In the genomic region with DNA sequence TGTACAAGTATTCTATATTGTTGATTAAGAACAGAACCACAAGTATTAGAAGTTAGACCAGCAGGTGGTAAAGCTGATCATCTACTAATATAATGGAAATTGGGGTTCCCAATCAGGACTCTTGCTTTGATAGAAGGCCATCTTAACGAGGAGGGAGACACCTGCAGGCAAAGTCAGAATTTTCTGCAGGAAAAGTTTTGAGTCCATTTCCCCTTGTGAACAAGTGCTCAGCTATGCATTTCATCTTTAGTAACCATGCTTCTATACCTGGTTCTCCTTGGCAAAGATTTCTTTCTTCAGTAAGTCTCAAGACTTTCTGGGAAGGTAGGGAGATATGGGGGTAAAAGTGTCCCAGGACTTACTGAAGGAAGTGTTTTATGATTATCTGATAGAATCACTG, we compare ENCODE assay signal across 10 cellular contexts.
DNase-seq lines count a peak whose midpoint lies in the region; ATAC-seq, FAIRE-seq and TF ChIP-seq lines count a peak whose summit lies in the region.
"Had no signal": no experiment of that assay in that cellular context is flagged by ENCODE, and none has a peak within 500 bp of the region (broad histone marks: within the 10 kb centered on the region; RNA-seq: fewer than 3 reads in every experiment).

No MANE protein-coding gene starts in this region.

- ATAC-seq in SK-N-SH treated with all-trans-retinoic acid at 6 μM for 48 hours = peak; percentile 32
- no peak for ATAC-seq in GM21367 (IDR thresholded peaks at IDR 0.05; ENCODE audit: unreplicated experiment)
- no peak for ATAC-seq in GM18502 (IDR thresholded peaks at IDR 0.05; ENCODE audit: poor library complexity, unreplicated experiment)
- ATAC-seq: stimulated activated naive CD8-positive, alpha-beta T cell treated with anti-CD3 and anti-CD28 coated beads, Interleukin-15, amount 100 ng/mL, for 72 hours had no signal

- peak; percentile 67 for FAIRE-seq in GM18507 (lab: Jason Lieb, UNC)

- peak; percentile 51 for DNase-seq in CD1c-positive myeloid dendritic cell (ENCODE audit: extremely low spot score)
- peak; percentile 8 for DNase-seq in GM18507 (ENCODE audit: extremely low spot score, insufficient read length, low read depth)
- peak; percentile 37 for DNase-seq in iPS-NIHi11 (ENCODE audit: low spot score)
- no peak for DNase-seq in GF-D8 (lab: John Stamatoyannopoulos, UW)
- DNase-seq in NCI-H524 treated with DMSO at 0.1 percent for 48 hours (lab: John Stamatoyannopoulos, UW) = no peak
- DNase-seq: activated CD8-positive, alpha-beta memory T cell treated with anti-CD3 and anti-CD28 coated beads, Interleukin-2, amount 50 U/mL, for 48 hours; stimulated activated naive CD8-positive, alpha-beta T cell treated with anti-CD3 and anti-CD28 coated beads, Interleukin-15, amount 100 ng/mL, for 72 hours had no signal

TF ChIP-seq in SK-N-SH treated with all-trans-retinoic acid at 6 μM for 48 hours, 23 proteins besides CTCF, POLR2A, EP300 and RAD21:
- TF ChIP-seq RARB (CRISPR knock-in tag; IDR thresholded peaks at IDR 0.05) (no peak), POU6F1 (CRISPR knock-in tag; IDR thresholded peaks at IDR 0.05; ENCODE audit: borderline replicate concordance, low read depth) (no peak), ZFP30 (CRISPR knock-in tag; IDR thresholded peaks at IDR 0.05) (no peak), ZNF565 (CRISPR knock-in tag; conservative IDR thresholded peaks at IDR 0.05; ENCODE audit: low read depth) (no peak), ISL1 (CRISPR knock-in tag; IDR thresholded peaks at IDR 0.05) (no peak), CSDC2 (CRISPR knock-in tag; IDR thresholded peaks at IDR 0.05) (no peak)
- TF ChIP-seq, protein P1, sequence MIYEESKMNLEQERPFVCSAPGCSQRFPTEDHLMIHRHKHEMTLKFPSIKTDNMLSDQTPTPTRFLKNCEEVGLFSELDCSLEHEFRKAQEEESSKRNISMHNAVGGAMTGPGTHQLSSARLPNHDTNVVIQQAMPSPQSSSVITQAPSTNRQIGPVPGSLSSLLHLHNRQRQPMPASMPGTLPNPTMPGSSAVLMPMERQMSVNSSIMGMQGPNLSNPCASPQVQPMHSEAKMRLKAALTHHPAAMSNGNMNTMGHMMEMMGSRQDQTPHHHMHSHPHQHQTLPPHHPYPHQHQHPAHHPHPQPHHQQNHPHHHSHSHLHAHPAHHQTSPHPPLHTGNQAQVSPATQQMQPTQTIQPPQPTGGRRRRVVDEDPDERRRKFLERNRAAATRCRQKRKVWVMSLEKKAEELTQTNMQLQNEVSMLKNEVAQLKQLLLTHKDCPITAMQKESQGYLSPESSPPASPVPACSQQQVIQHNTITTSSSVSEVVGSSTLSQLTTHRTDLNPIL (CRISPR knock-in tag; IDR thresholded peaks at IDR 0.05; ENCODE audit: low read depth) = no peak

Comparison
In these comparisons a context has a peak if more than half of its experiments do, and no peak if none do; other contexts are left out.
1. DNase-seq: peak in CD1c-positive myeloid dendritic cell (single experiment), GM18507 (single experiment) and iPS-NIHi11 (single experiment); none in GF-D8 (single experiment) and NCI-H524 treated with DMSO at 0.1 percent for 48 hours (single experiment).